Comparison of ENCODE assay signal across 1 cellular context in the genomic region with DNA sequence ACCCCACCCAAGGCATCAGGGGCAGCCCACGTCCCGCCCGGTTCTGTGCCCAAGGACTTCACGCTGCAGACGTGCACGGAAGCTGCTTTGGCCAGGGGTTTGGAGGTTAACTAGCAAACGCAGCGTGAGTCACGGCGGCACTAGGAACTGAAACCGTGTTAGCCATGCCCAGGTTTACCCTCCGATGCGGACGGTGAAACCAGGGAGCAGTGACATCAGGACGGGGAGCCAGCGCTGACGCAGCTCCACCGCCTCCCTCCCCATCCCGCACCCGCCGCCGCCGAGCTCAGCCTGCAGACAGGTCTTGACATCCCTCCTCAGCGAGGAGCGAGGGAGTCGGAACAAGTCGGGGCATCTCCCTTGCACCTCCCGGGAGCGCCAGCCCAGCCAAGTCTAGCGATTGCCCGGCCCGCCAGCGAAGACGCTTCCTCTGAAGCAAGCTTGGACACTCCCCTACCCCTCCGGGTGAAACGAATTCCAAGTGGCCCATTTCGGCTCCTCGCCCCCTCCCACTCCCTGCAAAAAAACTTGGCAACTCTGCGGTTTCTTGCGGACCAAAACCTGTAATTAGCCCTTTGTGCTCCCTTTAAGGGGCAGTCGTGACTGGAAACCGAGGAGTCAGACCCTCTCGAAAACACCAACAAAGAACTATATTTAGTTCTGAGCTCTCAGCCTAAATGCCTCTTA.
TF ChIP-seq lines count a peak whose summit lies in the region.

No MANE protein-coding gene starts in this region.

TF ChIP-seq in GM12878, 131 proteins besides CTCF, POLR2A, EP300 and RAD21 (continued from another document and continues in another):
- TF ChIP-seq, protein P1, sequence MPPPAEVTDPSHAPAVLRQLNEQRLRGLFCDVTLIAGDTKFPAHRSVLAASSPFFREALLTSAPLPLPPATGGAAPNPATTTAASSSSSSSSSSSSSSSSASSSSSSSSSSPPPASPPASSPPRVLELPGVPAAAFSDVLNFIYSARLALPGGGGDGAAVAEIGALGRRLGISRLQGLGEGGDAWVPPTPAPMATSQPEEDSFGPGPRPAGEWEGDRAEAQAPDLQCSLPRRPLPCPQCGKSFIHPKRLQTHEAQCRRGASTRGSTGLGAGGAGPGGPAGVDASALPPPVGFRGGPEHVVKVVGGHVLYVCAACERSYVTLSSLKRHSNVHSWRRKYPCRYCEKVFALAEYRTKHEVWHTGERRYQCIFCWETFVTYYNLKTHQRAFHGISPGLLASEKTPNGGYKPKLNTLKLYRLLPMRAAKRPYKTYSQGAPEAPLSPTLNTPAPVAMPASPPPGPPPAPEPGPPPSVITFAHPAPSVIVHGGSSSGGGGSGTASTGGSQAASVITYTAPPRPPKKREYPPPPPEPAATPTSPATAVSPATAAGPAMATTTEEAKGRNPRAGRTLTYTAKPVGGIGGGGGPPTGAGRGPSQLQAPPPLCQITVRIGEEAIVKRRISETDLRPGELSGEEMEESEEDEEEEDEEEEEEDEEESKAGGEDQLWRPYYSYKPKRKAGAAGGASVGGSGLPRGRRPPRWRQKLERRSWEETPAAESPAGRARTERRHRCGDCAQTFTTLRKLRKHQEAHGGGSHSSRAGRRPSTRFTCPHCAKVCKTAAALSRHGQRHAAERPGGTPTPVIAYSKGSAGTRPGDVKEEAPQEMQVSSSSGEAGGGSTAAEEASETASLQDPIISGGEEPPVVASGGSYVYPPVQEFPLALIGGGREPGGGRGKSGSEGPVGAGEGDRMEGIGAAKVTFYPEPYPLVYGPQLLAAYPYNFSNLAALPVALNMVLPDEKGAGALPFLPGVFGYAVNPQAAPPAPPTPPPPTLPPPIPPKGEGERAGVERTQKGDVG (CRISPR knock-in tag; IDR thresholded peaks at IDR 0.05): no peak
- TF ChIP-seq CUX1 (IDR thresholded peaks at IDR 0.05; ENCODE audit: insufficient replicate concordance, low read depth, low read length) (no peak), EED (IDR thresholded peaks at IDR 0.05; ENCODE audit: low read depth) (peak; percentile 53), DPF2 (IDR thresholded peaks at IDR 0.05) (peak; percentile 95), PKNOX1 (IDR thresholded peaks at IDR 0.05) (no peak), KLF5 (IDR thresholded peaks at IDR 0.05; ENCODE audit: partially characterized antibody) (peak; percentile 11), RB1 (IDR thresholded peaks at IDR 0.05; ENCODE audit: borderline replicate concordance) (no peak), ZNF384 (IDR thresholded peaks at IDR 0.05; ENCODE audit: borderline replicate concordance, low read depth, low read length) (peak; percentile 55), PAX5 (IDR thresholded peaks at IDR 0.05; ENCODE audit: borderline replicate concordance, low read depth, low read length) (peak; percentile 63; the same call in 1 of the 2 replicates), YBX1 (IDR thresholded peaks at IDR 0.05) (no peak), FOS (IDR thresholded peaks at IDR 0.05; ENCODE audit: borderline replicate concordance, extremely low read depth, insufficient read length) (no peak), JUND (IDR thresholded peaks at IDR 0.05; ENCODE audit: low read depth, low read length) (no peak), HDGF (IDR thresholded peaks at IDR 0.05) (peak; percentile 92), GABPA (IDR thresholded peaks at IDR 0.05; ENCODE audit: low read depth) (no peak), RAD51 (IDR thresholded peaks at IDR 0.05) (no peak), CBX3 (IDR thresholded peaks at IDR 0.05; ENCODE audit: borderline replicate concordance, low read depth) (no peak), ZNF217 (IDR thresholded peaks at IDR 0.05) (no peak), IRF4 (IDR thresholded peaks at IDR 0.05; ENCODE audit: low read depth, low read length) (peak; percentile 77), ASH2L (IDR thresholded peaks at IDR 0.05; ENCODE audit: borderline replicate concordance, low read depth) (0 out of 2 replicates have a peak, but pooled peaks have one; percentile 55), CHD2 (IDR thresholded peaks at IDR 0.05; ENCODE audit: borderline replicate concordance, low read depth, low read length) (peak; percentile 61; the same call in 1 of the 2 replicates), TAF1 (IDR thresholded peaks at IDR 0.05; ENCODE audit: borderline replicate concordance, low read depth, low read length) (peak; percentile 34; the same call in 1 of the 2 replicates), BRCA1 (IDR thresholded peaks at IDR 0.05; ENCODE audit: low read depth, low read length) (no peak), CHD1 (IDR thresholded peaks at IDR 0.05; ENCODE audit: low read depth, low read length) (peak; percentile 25; the same call in 1 of the 2 replicates), ETV6 (conservative IDR thresholded peaks at IDR 0.05 in 1 of 2, IDR thresholded peaks at IDR 0.05 in 1 of 2; ENCODE audit: borderline replicate concordance in 1 of 2, low read depth in 1 of 2) (0 out of 4 replicates have a peak, but pooled peaks of 1 of the 2 experiments have one; percentile 12), ZBED1 (IDR thresholded peaks at IDR 0.05; ENCODE audit: borderline replicate concordance) (no peak), IKZF2 (IDR thresholded peaks at IDR 0.05) (peak; percentile 76 to 82), NR2C1 (IDR thresholded peaks at IDR 0.05) (no peak), PAX8 (IDR thresholded peaks at IDR 0.05) (no peak), ATF3 (IDR thresholded peaks at IDR 0.05; ENCODE audit: borderline replicate concordance, extremely low read depth, low read depth, low read length) (no peak), HCFC1 (IDR thresholded peaks at IDR 0.05; ENCODE audit: low read length) (no peak)
- TF ChIP-seq, protein P2, sequence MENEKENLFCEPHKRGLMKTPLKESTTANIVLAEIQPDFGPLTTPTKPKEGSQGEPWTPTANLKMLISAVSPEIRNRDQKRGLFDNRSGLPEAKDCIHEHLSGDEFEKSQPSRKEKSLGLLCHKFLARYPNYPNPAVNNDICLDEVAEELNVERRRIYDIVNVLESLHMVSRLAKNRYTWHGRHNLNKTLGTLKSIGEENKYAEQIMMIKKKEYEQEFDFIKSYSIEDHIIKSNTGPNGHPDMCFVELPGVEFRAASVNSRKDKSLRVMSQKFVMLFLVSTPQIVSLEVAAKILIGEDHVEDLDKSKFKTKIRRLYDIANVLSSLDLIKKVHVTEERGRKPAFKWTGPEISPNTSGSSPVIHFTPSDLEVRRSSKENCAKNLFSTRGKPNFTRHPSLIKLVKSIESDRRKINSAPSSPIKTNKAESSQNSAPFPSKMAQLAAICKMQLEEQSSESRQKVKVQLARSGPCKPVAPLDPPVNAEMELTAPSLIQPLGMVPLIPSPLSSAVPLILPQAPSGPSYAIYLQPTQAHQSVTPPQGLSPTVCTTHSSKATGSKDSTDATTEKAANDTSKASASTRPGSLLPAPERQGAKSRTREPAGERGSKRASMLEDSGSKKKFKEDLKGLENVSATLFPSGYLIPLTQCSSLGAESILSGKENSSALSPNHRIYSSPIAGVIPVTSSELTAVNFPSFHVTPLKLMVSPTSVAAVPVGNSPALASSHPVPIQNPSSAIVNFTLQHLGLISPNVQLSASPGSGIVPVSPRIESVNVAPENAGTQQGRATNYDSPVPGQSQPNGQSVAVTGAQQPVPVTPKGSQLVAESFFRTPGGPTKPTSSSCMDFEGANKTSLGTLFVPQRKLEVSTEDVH (IDR thresholded peaks at IDR 0.05; ENCODE audit: low read depth, partially characterized antibody): no peak
- TF ChIP-seq, protein P3, sequence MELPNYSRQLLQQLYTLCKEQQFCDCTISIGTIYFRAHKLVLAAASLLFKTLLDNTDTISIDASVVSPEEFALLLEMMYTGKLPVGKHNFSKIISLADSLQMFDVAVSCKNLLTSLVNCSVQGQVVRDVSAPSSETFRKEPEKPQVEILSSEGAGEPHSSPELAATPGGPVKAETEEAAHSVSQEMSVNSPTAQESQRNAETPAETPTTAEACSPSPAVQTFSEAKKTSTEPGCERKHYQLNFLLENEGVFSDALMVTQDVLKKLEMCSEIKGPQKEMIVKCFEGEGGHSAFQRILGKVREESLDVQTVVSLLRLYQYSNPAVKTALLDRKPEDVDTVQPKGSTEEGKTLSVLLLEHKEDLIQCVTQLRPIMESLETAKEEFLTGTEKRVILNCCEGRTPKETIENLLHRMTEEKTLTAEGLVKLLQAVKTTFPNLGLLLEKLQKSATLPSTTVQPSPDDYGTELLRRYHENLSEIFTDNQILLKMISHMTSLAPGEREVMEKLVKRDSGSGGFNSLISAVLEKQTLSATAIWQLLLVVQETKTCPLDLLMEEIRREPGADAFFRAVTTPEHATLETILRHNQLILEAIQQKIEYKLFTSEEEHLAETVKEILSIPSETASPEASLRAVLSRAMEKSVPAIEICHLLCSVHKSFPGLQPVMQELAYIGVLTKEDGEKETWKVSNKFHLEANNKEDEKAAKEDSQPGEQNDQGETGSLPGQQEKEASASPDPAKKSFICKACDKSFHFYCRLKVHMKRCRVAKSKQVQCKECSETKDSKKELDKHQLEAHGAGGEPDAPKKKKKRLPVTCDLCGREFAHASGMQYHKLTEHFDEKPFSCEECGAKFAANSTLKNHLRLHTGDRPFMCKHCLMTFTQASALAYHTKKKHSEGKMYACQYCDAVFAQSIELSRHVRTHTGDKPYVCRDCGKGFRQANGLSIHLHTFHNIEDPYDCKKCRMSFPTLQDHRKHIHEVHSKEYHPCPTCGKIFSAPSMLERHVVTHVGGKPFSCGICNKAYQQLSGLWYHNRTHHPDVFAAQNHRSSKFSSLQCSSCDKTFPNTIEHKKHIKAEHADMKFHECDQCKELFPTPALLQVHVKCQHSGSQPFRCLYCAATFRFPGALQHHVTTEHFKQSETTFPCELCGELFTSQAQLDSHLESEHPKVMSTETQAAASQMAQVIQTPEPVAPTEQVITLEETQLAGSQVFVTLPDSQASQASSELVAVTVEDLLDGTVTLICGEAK (IDR thresholded peaks at IDR 0.05; ENCODE audit: borderline replicate concordance): no peak
- TF ChIP-seq, protein P4, sequence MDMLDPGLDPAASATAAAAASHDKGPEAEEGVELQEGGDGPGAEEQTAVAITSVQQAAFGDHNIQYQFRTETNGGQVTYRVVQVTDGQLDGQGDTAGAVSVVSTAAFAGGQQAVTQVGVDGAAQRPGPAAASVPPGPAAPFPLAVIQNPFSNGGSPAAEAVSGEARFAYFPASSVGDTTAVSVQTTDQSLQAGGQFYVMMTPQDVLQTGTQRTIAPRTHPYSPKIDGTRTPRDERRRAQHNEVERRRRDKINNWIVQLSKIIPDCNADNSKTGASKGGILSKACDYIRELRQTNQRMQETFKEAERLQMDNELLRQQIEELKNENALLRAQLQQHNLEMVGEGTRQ (IDR thresholded peaks at IDR 0.05; ENCODE audit: borderline replicate concordance, low read depth, low read length): no peak
- TF ChIP-seq, protein P5, sequence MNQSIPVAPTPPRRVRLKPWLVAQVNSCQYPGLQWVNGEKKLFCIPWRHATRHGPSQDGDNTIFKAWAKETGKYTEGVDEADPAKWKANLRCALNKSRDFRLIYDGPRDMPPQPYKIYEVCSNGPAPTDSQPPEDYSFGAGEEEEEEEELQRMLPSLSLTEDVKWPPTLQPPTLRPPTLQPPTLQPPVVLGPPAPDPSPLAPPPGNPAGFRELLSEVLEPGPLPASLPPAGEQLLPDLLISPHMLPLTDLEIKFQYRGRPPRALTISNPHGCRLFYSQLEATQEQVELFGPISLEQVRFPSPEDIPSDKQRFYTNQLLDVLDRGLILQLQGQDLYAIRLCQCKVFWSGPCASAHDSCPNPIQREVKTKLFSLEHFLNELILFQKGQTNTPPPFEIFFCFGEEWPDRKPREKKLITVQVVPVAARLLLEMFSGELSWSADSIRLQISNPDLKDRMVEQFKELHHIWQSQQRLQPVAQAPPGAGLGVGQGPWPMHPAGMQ (IDR thresholded peaks at IDR 0.05; ENCODE audit: borderline replicate concordance): no peak
